Comparison of ENCODE assay signal across 17 cellular contexts in the genomic region with DNA sequence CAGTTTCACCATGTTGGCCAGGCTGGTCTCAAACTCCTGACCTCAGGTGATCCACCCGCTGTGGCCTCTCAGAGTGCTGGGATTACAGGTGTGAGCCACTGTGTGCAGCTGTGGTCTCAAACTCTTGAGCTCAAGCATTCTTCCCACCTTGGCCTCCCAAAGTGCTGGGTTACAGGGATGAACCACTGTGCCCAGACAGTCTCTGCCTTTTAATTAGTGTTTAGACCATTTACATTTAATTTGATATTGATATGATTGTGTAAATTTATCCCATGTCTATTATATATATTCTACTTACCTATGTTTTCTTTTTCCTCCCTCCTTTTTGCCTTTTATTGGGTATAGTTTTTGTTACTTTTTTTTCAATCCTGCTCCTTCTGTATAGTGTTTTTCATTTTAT. TPM values are rescaled to one million over a fixed set of nuclear protein-coding genes. Genes with fewer than 3 reads are reported as not detected.
DNase-seq lines count a peak whose midpoint lies in the region; ATAC-seq, FAIRE-seq and TF ChIP-seq lines count a peak whose summit lies in the region.
"Had no signal": no experiment of that assay in that cellular context is flagged by ENCODE, and none has a peak within 500 bp of the region (broad histone marks: within the 10 kb centered on the region; RNA-seq: fewer than 3 reads in every experiment).

No MANE protein-coding gene starts in this region.

- H3K4me2 ChIP-seq in MM.1S (ENCODE audit: low read depth, low read length) (peak overlapping the region; percentile 75; the same call in 1 of the 2 replicates), K562 (ENCODE audit: insufficient read depth, low read length) (no peak overlapping the region), neural progenitor cell (no peak overlapping the region)

- H3K4me1 Mint-ChIP-seq in activated CD4-positive, alpha-beta T cell treated with anti-CD3 and anti-CD28 coated beads, Interleukin-2, amount 10 ng/mL, durations not matched to agents 7 days and 5 days, result peaks cover 41% of the 10 kb centered on the region
- peaks cover 11% of the 10 kb centered on the region for H3K4me1 Mint-ChIP-seq in neural progenitor cell

- H3K36me3 ChIP-seq in MM.1S (replicated peaks; ENCODE audit: insufficient read depth, low read length), result no peaks in the 10 kb centered on the region
- H3K36me3 ChIP-seq in K562 (ENCODE audit: control insufficient read depth, insufficient read depth, low read length), result peaks cover 21% of the 10 kb centered on the region; the same call in 1 of the 3 replicates
- no peaks in the 10 kb centered on the region for H3K36me3 ChIP-seq in neural progenitor cell

- TF ChIP-seq POLR2A in K562 (conservative IDR thresholded peaks at IDR 0.05), result no peak

- no peak for DNase-seq in activated CD4-positive, alpha-beta T cell treated with anti-CD3 and anti-CD28 coated beads, Interleukin-2, amount 10 ng/mL, durations not matched to agents 7 days and 5 days
- no peak for DNase-seq in activated CD4-positive, alpha-beta T cell treated with anti-CD3 and anti-CD28 coated beads, Interleukin-2, amount 50 U/mL, for 4 hours
- DNase-seq in MM.1S (no peak), K562 (ENCODE audit: extremely low read depth in 1 of 4, low spot score in 3 of 4) (no peak), neural progenitor cell (ENCODE audit: low spot score) (no peak), OCI-M2 (lab: John Stamatoyannopoulos, UW; ENCODE audit: unreplicated experiment) (no peak), cerebellar nuclear complex (lab: John Stamatoyannopoulos, UW) (no peak), head of caudate nucleus (no peak)
- DNase-seq: COR-L47, kidney, SHP77, testis had no signal

- no peak for TF ChIP-seq EP300 in K562 (IDR thresholded peaks at IDR 0.05; ENCODE audit: low read length)

- TF ChIP-seq RAD21 in K562 (CRISPR knock-in tag; conservative IDR thresholded peaks at IDR 0.05 in 1 of 2, IDR thresholded peaks at IDR 0.05 in 1 of 2), result no peak

- CTCF ChIA-PET in activated CD4-positive, alpha-beta T cell treated with anti-CD3 and anti-CD28 coated beads, Interleukin-2, amount 10 ng/mL, durations not matched to agents 7 days and 5 days (lab: Charles Lee), result interaction anchor here (2.3 kb wide), 1 partner anchor 28 kb away, joined by 16 read pairs; the partner anchor contains the start of genes MRPS12 and SARS2
- CTCF ChIA-PET in K562 (lab: Yijun Ruan, JAX; ENCODE audit: low intra/inter-chr PET ratio), result no interaction called here

- peaks cover 62% of the 10 kb centered on the region for H3K79me2 ChIP-seq in MM.1S (ENCODE audit: low read length)
- peaks cover 30% of the 10 kb centered on the region for H3K79me2 ChIP-seq in K562 (ENCODE audit: control insufficient read depth, insufficient read depth, low read length)
- H3K79me2 ChIP-seq in neural progenitor cell (ENCODE audit: low read depth), result peaks cover 16% of the 10 kb centered on the region

- TF ChIP-seq CTCF in MM.1S (IDR thresholded peaks at IDR 0.05; ENCODE audit: low read length) (no peak), K562 (IDR thresholded peaks at IDR 0.05 in 2 of 3, conservative IDR thresholded peaks at IDR 0.05 in 1 of 3; ENCODE audit: insufficient read depth in 2 of 3, low read depth in 1 of 3, low read length in 3 of 3) (no peak), neural progenitor cell (IDR thresholded peaks at IDR 0.05) (no peak)

- H3K9me3 ChIP-seq in MM.1S (replicated peaks; ENCODE audit: insufficient read depth, low read length) (no peaks in the 10 kb centered on the region), K562 (replicated peaks; ENCODE audit: control insufficient read depth, insufficient read depth, low read depth, low read length) (no peaks in the 10 kb centered on the region), neural progenitor cell (ENCODE audit: low read depth) (no peaks in the 10 kb centered on the region)
- H3K9me3 ChIP-seq: testis had no signal

- POLR2A ChIA-PET in activated CD4-positive, alpha-beta T cell treated with anti-CD3 and anti-CD28 coated beads, Interleukin-2, amount 10 ng/mL, durations not matched to agents 7 days and 5 days (lab: Charles Lee), result no interaction called here
- POLR2A ChIA-PET in K562 (lab: Yijun Ruan, JAX), result interaction anchor here (0.8 kb wide), 1 partner anchor 168 kb away, joined by 4 read pairs; no protein-coding TSS in a partner anchor

- no peak overlapping the region for H2AFZ ChIP-seq in MM.1S (ENCODE audit: low read length)
- H2AFZ ChIP-seq in K562 (ENCODE audit: low read depth, low read length), result no peak overlapping the region
- H2AFZ ChIP-seq in neural progenitor cell (replicated peaks), result no peak overlapping the region

- H3K27ac Mint-ChIP-seq in activated CD4-positive, alpha-beta T cell treated with anti-CD3 and anti-CD28 coated beads, Interleukin-2, amount 10 ng/mL, durations not matched to agents 7 days and 5 days, result peak overlapping the region; percentile 19
- no peak overlapping the region for H3K27ac Mint-ChIP-seq in neural progenitor cell

- ATAC-seq in K562, result no peak
- ATAC-seq: A549 had no signal

- intact Hi-C loops in K562 (cut with micrococcal nuclease) (no loop called here), head of caudate nucleus (cut with DNase I) (no loop called here)

- H3K4me3 ChIP-seq in MM.1S (ENCODE audit: low read length) (no peak overlapping the region), K562 (no peak overlapping the region), neural progenitor cell (no peak overlapping the region)
- H3K4me3 ChIP-seq: A549, testis had no signal

- 93% methylated on average over 1 of the region's 1 CpG for WGBS in K562 (ENCODE audit: insufficient coverage, low coverage, missing lambda C conversion rate)

- no peak overlapping the region for H3K27ac ChIP-seq in MM.1S (ENCODE audit: low read length)
- no peak overlapping the region for H3K27ac ChIP-seq in K562 (ENCODE audit: extremely low read depth, low read depth, low read length)
- H3K27ac ChIP-seq in neural progenitor cell, result no peak overlapping the region
- H3K27ac ChIP-seq: A549, KMS-11, testis had no signal

- no peak overlapping the region for H3K9ac ChIP-seq in MM.1S (ENCODE audit: low read length)
- H3K9ac ChIP-seq in K562 (ENCODE audit: insufficient read depth in 1 of 2, low read depth in 2 of 2, low read length in 2 of 2), result no peak overlapping the region
- H3K9ac ChIP-seq in neural progenitor cell, result no peak overlapping the region
- H3K9ac ChIP-seq: KMS-11 had no signal

- H4K20me1 ChIP-seq in MM.1S (ENCODE audit: insufficient read depth, low read length), result no peaks in the 10 kb centered on the region
- H4K20me1 ChIP-seq in K562 (replicated peaks; ENCODE audit: control insufficient read depth, insufficient read depth, low read length), result no peaks in the 10 kb centered on the region
- no peaks in the 10 kb centered on the region for H4K20me1 ChIP-seq in neural progenitor cell (ENCODE audit: low read depth)

- no peaks in the 10 kb centered on the region for H3K27me3 ChIP-seq in MM.1S (replicated peaks; ENCODE audit: insufficient read depth, low read length)
- no peaks in the 10 kb centered on the region for H3K27me3 ChIP-seq in K562 (ENCODE audit: control insufficient read depth in 2 of 2, insufficient read depth in 2 of 2, low read length in 2 of 2)
- H3K27me3 ChIP-seq in neural progenitor cell, result peaks cover 11% of the 10 kb centered on the region
- H3K27me3 ChIP-seq: testis had no signal

- H3F3A ChIP-seq in MM.1S (ENCODE audit: insufficient read depth, low read length), result peaks cover 6% of the 10 kb centered on the region
- peaks cover 11% of the 10 kb centered on the region for H3F3A ChIP-seq in neural progenitor cell (ENCODE audit: low read depth)

- in situ Hi-C loops in K562 (cut with MboI), result no loop called here

- BruUV-seq in K562 (replicated peaks; lab: Mats Ljungman, UMichigan), result no TSS peak

- H3K27me3 Mint-ChIP-seq in activated CD4-positive, alpha-beta T cell treated with anti-CD3 and anti-CD28 coated beads, Interleukin-2, amount 10 ng/mL, durations not matched to agents 7 days and 5 days, result no peaks in the 10 kb centered on the region
- H3K27me3 Mint-ChIP-seq in neural progenitor cell (ENCODE audit: insufficient read depth, low read depth), result peaks cover 7% of the 10 kb centered on the region

- H3K9me3 Mint-ChIP-seq in activated CD4-positive, alpha-beta T cell treated with anti-CD3 and anti-CD28 coated beads, Interleukin-2, amount 10 ng/mL, durations not matched to agents 7 days and 5 days, result no peaks in the 10 kb centered on the region
- no peaks in the 10 kb centered on the region for H3K9me3 Mint-ChIP-seq in neural progenitor cell

- H3K4me3 Mint-ChIP-seq in activated CD4-positive, alpha-beta T cell treated with anti-CD3 and anti-CD28 coated beads, Interleukin-2, amount 10 ng/mL, durations not matched to agents 7 days and 5 days, result no peak overlapping the region
- H3K4me3 Mint-ChIP-seq in neural progenitor cell, result peak overlapping the region; percentile 36

- no peaks in the 10 kb centered on the region for H3K9me1 ChIP-seq in K562 (ENCODE audit: control insufficient read depth, insufficient read depth, low read length)

- H3K4me1 ChIP-seq in MM.1S (ENCODE audit: low read length) (peaks cover 17% of the 10 kb centered on the region; the same call in 1 of the 2 replicates), K562 (replicated peaks in 1 of 2; ENCODE audit: control insufficient read depth in 2 of 2, insufficient read depth in 2 of 2, low read length in 2 of 2) (peaks cover 11 to 22% of the 10 kb centered on the region in 2 experiments), neural progenitor cell (peaks cover 11% of the 10 kb centered on the region)

- H3K9me2 ChIP-seq in MM.1S (replicated peaks; ENCODE audit: insufficient read depth, low read length), result no peaks in the 10 kb centered on the region

- FAIRE-seq in K562 (lab: Jason Lieb, UNC), result no peak
- FAIRE-seq: A549, colon, kidney had no signal

- peaks cover 20% of the 10 kb centered on the region for H3K36me3 Mint-ChIP-seq in activated CD4-positive, alpha-beta T cell treated with anti-CD3 and anti-CD28 coated beads, Interleukin-2, amount 10 ng/mL, durations not matched to agents 7 days and 5 days (ENCODE audit: low read depth)
- peaks cover 3% of the 10 kb centered on the region for H3K36me3 Mint-ChIP-seq in neural progenitor cell

RNA-seq across cellular contexts. Expression of gene NFKBIB, which starts 1.9 kb away (rescaled TPM):
- 10 to 100 TPM; 31.6 to 32.2 TPM for total RNA-seq in activated CD4-positive, alpha-beta T cell treated with anti-CD3 and anti-CD28 coated beads, Interleukin-2, amount 10 ng/mL, durations not matched to agents 7 days and 5 days
- 2.3 and 3.5 TPM in 2 replicates for total RNA-seq in K562 (2011; cell fraction: chromatin; rRNA removed; ENCODE audit: low replicate concordance)
- total RNA-seq in K562 (2011; cell fraction: nucleolus; rRNA removed), result 5.9 and 6.2 TPM in 2 replicates
- total RNA-seq in K562 (2011; cell fraction: nucleoplasm; rRNA removed), result 2.7 and 3.9 TPM in 2 replicates
- total RNA-seq in K562 (2014; rRNA removed) (37.6 and 54.8 TPM in 2 replicates), K562 (2014; rRNA removed; fragmentation: Illumina TruSeq; extraction: Trizol) (5.8 and 6.1 TPM in 2 replicates), K562 (2015; rRNA removed; fragmentation: Illumina TruSeq; extraction: Trizol) (12.9 TPM in 2 replicates), K562 (2021) (33.5 and 34.7 TPM in 2 replicates), neural progenitor cell (ENCODE audit: low replicate concordance) (8.3 and 11.5 TPM in 2 replicates)
- polyA plus RNA-seq in K562 (2011; rRNA removed) (10.4 and 11.7 TPM in 2 replicates), K562 (2014; fragmentation: Illumina TruSeq; extraction: Trizol) (7.2 and 14.4 TPM in 2 replicates), K562 (2014; fragmentation: Nextera tagmentation; extraction: Ambion mirVana) (1 to 10 TPM; 1.5 to 1.7 TPM), K562 (2014; rRNA removed) (44.9 and 46.7 TPM in 2 replicates)
- 16.2 and 53.2 TPM in 2 replicates for polyA plus RNA-seq in K562 (2011; cell fraction: cytosol; rRNA removed)
- 5.9 and 10.5 TPM in 2 replicates for polyA plus RNA-seq in K562 (2011; cell fraction: nucleus; rRNA removed)
- 26.4 and 28.8 TPM in 2 replicates for polyA plus RNA-seq in K562 (2012)
- polyA minus RNA-seq in K562 (2011; rRNA and poly(A)+ RNA removed), result 1.9 and 2.9 TPM in 2 replicates
- polyA minus RNA-seq in K562 (2011; cell fraction: cytosol; rRNA and poly(A)+ RNA removed), result 7.3 and 8.0 TPM in 2 replicates
- polyA minus RNA-seq in K562 (2011; cell fraction: nucleus; rRNA and poly(A)+ RNA removed), result 2.3 and 2.7 TPM in 2 replicates

RNA-seq across cellular contexts. Expression of gene SIRT2, which starts 2.3 kb away (rescaled TPM):
- 10 to 100 TPM; 45.2 to 47.1 TPM for total RNA-seq in activated CD4-positive, alpha-beta T cell treated with anti-CD3 and anti-CD28 coated beads, Interleukin-2, amount 10 ng/mL, durations not matched to agents 7 days and 5 days
- 51.5 and 89.0 TPM in 2 replicates for total RNA-seq in K562 (2011; cell fraction: chromatin; rRNA removed; ENCODE audit: low replicate concordance)
- 47.7 and 48.2 TPM in 2 replicates for total RNA-seq in K562 (2011; cell fraction: nucleolus; rRNA removed)
- 57.0 and 77.0 TPM in 2 replicates for total RNA-seq in K562 (2011; cell fraction: nucleoplasm; rRNA removed)
- total RNA-seq in K562 (2014; rRNA removed) (24.0 and 31.6 TPM in 2 replicates), K562 (2014; rRNA removed; fragmentation: Illumina TruSeq; extraction: Trizol) (12.6 and 14.4 TPM in 2 replicates), K562 (2015; rRNA removed; fragmentation: Illumina TruSeq; extraction: Trizol) (21.6 and 21.7 TPM in 2 replicates), K562 (2021) (25.3 and 26.0 TPM in 2 replicates), neural progenitor cell (ENCODE audit: low replicate concordance) (10.9 and 15.2 TPM in 2 replicates)
- polyA plus RNA-seq in K562 (2011; rRNA removed) (22.9 and 39.8 TPM in 2 replicates), K562 (2014; fragmentation: Illumina TruSeq; extraction: Trizol) (32.6 and 35.2 TPM in 2 replicates), K562 (2014; fragmentation: Nextera tagmentation; extraction: Ambion mirVana) (1 to 10 TPM; 2.3 to 7.1 TPM), K562 (2014; rRNA removed) (23.5 and 24.6 TPM in 2 replicates)
- polyA plus RNA-seq in K562 (2011; cell fraction: cytosol; rRNA removed), result 33.3 and 43.6 TPM in 2 replicates
- 46.8 and 54.3 TPM in 2 replicates for polyA plus RNA-seq in K562 (2011; cell fraction: nucleus; rRNA removed)
- 29.5 and 74.2 TPM in 2 replicates for polyA plus RNA-seq in K562 (2012)
- 12.1 and 15.4 TPM in 2 replicates for polyA minus RNA-seq in K562 (2011; rRNA and poly(A)+ RNA removed)
- polyA minus RNA-seq in K562 (2011; cell fraction: cytosol; rRNA and poly(A)+ RNA removed), result 11.6 and 18.3 TPM in 2 replicates
- 9.6 and 15.1 TPM in 2 replicates for polyA minus RNA-seq in K562 (2011; cell fraction: nucleus; rRNA and poly(A)+ RNA removed)

RNA-seq across cellular contexts. Expression of gene CCER2, which starts 10.3 kb away (rescaled TPM):
- under 1 TPM; 0.83 to 0.97 TPM for total RNA-seq in activated CD4-positive, alpha-beta T cell treated with anti-CD3 and anti-CD28 coated beads, Interleukin-2, amount 10 ng/mL, durations not matched to agents 7 days and 5 days
- 1.8 and 2.5 TPM in 2 replicates for total RNA-seq in K562 (2011; cell fraction: chromatin; rRNA removed; ENCODE audit: low replicate concordance)
- total RNA-seq in K562 (2011; cell fraction: nucleolus; rRNA removed), result 0.66 and 1.7 TPM in 2 replicates
- 0.84 and 1.2 TPM in 2 replicates for total RNA-seq in K562 (2011; cell fraction: nucleoplasm; rRNA removed)
- not detected in 2 replicates for total RNA-seq in K562 (2014; rRNA removed)
- total RNA-seq in K562 (2014; rRNA removed; fragmentation: Illumina TruSeq; extraction: Trizol), result not detected in 2 replicates
- total RNA-seq in K562 (2015; rRNA removed; fragmentation: Illumina TruSeq; extraction: Trizol), result not detected in 2 replicates
- total RNA-seq in K562 (2021), result 0.40 TPM in 1 of 2 replicates, not detected in the other
- 0.19 and 0.21 TPM in 2 replicates for polyA plus RNA-seq in K562 (2011; rRNA removed)
- polyA plus RNA-seq in K562 (2011; cell fraction: cytosol; rRNA removed), result 0.19 TPM in 1 of 2 replicates, not detected in the other
- 1.4 and 1.7 TPM in 2 replicates for polyA plus RNA-seq in K562 (2011; cell fraction: nucleus; rRNA removed)
- 0.61 and 1.2 TPM in 2 replicates for polyA plus RNA-seq in K562 (2012)
- not detected in 2 replicates for polyA plus RNA-seq in K562 (2014; fragmentation: Illumina TruSeq; extraction: Trizol)
- not detected for polyA plus RNA-seq in K562 (2014; fragmentation: Nextera tagmentation; extraction: Ambion mirVana)
- polyA plus RNA-seq in K562 (2014; rRNA removed), result 0.13 and 0.68 TPM in 2 replicates
- not detected in 2 replicates for polyA minus RNA-seq in K562 (2011; rRNA and poly(A)+ RNA removed)
- not detected in 2 replicates for polyA minus RNA-seq in K562 (2011; cell fraction: cytosol; rRNA and poly(A)+ RNA removed)
- not detected in 2 replicates for polyA minus RNA-seq in K562 (2011; cell fraction: nucleus; rRNA and poly(A)+ RNA removed)
- 1.1 and 1.3 TPM in 2 replicates for total RNA-seq in neural progenitor cell (ENCODE audit: low replicate concordance)
- total RNA-seq: epithelial cell of proximal tubule, glomerular endothelial cell had no signal

RNA-seq across cellular contexts. Expression of gene RINL, which starts 23.6 kb away (rescaled TPM):
- 10 to 100 TPM; 65.0 to 66.9 TPM for total RNA-seq in activated CD4-positive, alpha-beta T cell treated with anti-CD3 and anti-CD28 coated beads, Interleukin-2, amount 10 ng/mL, durations not matched to agents 7 days and 5 days
- 12.5 and 23.7 TPM in 2 replicates for total RNA-seq in K562 (2011; cell fraction: chromatin; rRNA removed; ENCODE audit: low replicate concordance)
- total RNA-seq in K562 (2011; cell fraction: nucleolus; rRNA removed), result 11.8 and 15.2 TPM in 2 replicates
- total RNA-seq in K562 (2011; cell fraction: nucleoplasm; rRNA removed), result 11.6 and 13.7 TPM in 2 replicates
- 5.1 TPM in 2 replicates for total RNA-seq in K562 (2014; rRNA removed)
- total RNA-seq in K562 (2014; rRNA removed; fragmentation: Illumina TruSeq; extraction: Trizol), result 3.1 and 3.7 TPM in 2 replicates
- total RNA-seq in K562 (2015; rRNA removed; fragmentation: Illumina TruSeq; extraction: Trizol), result 4.1 and 5.3 TPM in 2 replicates
- total RNA-seq in K562 (2021), result 5.9 and 6.2 TPM in 2 replicates
- 10.9 and 17.3 TPM in 2 replicates for polyA plus RNA-seq in K562 (2011; rRNA removed)
- 10.6 and 12.7 TPM in 2 replicates for polyA plus RNA-seq in K562 (2011; cell fraction: cytosol; rRNA removed)
- polyA plus RNA-seq in K562 (2011; cell fraction: nucleus; rRNA removed), result 18.6 and 22.5 TPM in 2 replicates
- 5.2 and 22.0 TPM in 2 replicates for polyA plus RNA-seq in K562 (2012)
- polyA plus RNA-seq in K562 (2014; fragmentation: Illumina TruSeq; extraction: Trizol), result 3.8 and 4.9 TPM in 2 replicates
- 1 to 10 TPM in 1 of 2 experiments, under 1 TPM in 1; 0.82 to 1.1 TPM for polyA plus RNA-seq in K562 (2014; fragmentation: Nextera tagmentation; extraction: Ambion mirVana)
- 4.9 and 5.0 TPM in 2 replicates for polyA plus RNA-seq in K562 (2014; rRNA removed)
- polyA minus RNA-seq in K562 (2011; rRNA and poly(A)+ RNA removed), result 4.1 and 5.7 TPM in 2 replicates
- 3.1 and 8.8 TPM in 2 replicates for polyA minus RNA-seq in K562 (2011; cell fraction: cytosol; rRNA and poly(A)+ RNA removed)
- 6.2 and 11.0 TPM in 2 replicates for polyA minus RNA-seq in K562 (2011; cell fraction: nucleus; rRNA and poly(A)+ RNA removed)
- 4.7 and 5.4 TPM in 2 replicates for total RNA-seq in neural progenitor cell (ENCODE audit: low replicate concordance)

RNA-seq across cellular contexts. Expression of gene SARS2, which starts 28.9 kb away (rescaled TPM):
- 10 to 100 TPM; 33.4 to 37.9 TPM for total RNA-seq in activated CD4-positive, alpha-beta T cell treated with anti-CD3 and anti-CD28 coated beads, Interleukin-2, amount 10 ng/mL, durations not matched to agents 7 days and 5 days
- total RNA-seq in K562 (2011; cell fraction: chromatin; rRNA removed; ENCODE audit: low replicate concordance), result 95.5 and 266 TPM in 2 replicates
- total RNA-seq in K562 (2011; cell fraction: nucleolus; rRNA removed), result 170 and 174 TPM in 2 replicates
- total RNA-seq in K562 (2011; cell fraction: nucleoplasm; rRNA removed), result 96.4 and 116 TPM in 2 replicates
- 32.2 and 39.5 TPM in 2 replicates for total RNA-seq in K562 (2014; rRNA removed)
- 12.8 and 15.5 TPM in 2 replicates for total RNA-seq in K562 (2014; rRNA removed; fragmentation: Illumina TruSeq; extraction: Trizol)
- total RNA-seq in K562 (2015; rRNA removed; fragmentation: Illumina TruSeq; extraction: Trizol), result 36.3 and 38.0 TPM in 2 replicates
- 50.6 and 59.1 TPM in 2 replicates for total RNA-seq in K562 (2021)
- 31.3 and 55.5 TPM in 2 replicates for polyA plus RNA-seq in K562 (2011; rRNA removed)
- polyA plus RNA-seq in K562 (2011; cell fraction: cytosol; rRNA removed), result 42.5 and 85.9 TPM in 2 replicates
- polyA plus RNA-seq in K562 (2011; cell fraction: nucleus; rRNA removed), result 237 and 321 TPM in 2 replicates
- 39.9 and 57.3 TPM in 2 replicates for polyA plus RNA-seq in K562 (2012)
- 31.7 and 55.2 TPM in 2 replicates for polyA plus RNA-seq in K562 (2014; fragmentation: Illumina TruSeq; extraction: Trizol)
- polyA plus RNA-seq in K562 (2014; fragmentation: Nextera tagmentation; extraction: Ambion mirVana), result 1 to 10 TPM; 3.1 to 7.0 TPM
- polyA plus RNA-seq in K562 (2014; rRNA removed), result 55.5 and 60.3 TPM in 2 replicates
- 13.7 and 15.9 TPM in 2 replicates for polyA minus RNA-seq in K562 (2011; rRNA and poly(A)+ RNA removed)
- polyA minus RNA-seq in K562 (2011; cell fraction: cytosol; rRNA and poly(A)+ RNA removed), result 25.8 and 38.1 TPM in 2 replicates
- 41.6 and 51.5 TPM in 2 replicates for polyA minus RNA-seq in K562 (2011; cell fraction: nucleus; rRNA and poly(A)+ RNA removed)
- 45.8 and 63.6 TPM in 2 replicates for total RNA-seq in neural progenitor cell (ENCODE audit: low replicate concordance)
